In the genomic region with DNA sequence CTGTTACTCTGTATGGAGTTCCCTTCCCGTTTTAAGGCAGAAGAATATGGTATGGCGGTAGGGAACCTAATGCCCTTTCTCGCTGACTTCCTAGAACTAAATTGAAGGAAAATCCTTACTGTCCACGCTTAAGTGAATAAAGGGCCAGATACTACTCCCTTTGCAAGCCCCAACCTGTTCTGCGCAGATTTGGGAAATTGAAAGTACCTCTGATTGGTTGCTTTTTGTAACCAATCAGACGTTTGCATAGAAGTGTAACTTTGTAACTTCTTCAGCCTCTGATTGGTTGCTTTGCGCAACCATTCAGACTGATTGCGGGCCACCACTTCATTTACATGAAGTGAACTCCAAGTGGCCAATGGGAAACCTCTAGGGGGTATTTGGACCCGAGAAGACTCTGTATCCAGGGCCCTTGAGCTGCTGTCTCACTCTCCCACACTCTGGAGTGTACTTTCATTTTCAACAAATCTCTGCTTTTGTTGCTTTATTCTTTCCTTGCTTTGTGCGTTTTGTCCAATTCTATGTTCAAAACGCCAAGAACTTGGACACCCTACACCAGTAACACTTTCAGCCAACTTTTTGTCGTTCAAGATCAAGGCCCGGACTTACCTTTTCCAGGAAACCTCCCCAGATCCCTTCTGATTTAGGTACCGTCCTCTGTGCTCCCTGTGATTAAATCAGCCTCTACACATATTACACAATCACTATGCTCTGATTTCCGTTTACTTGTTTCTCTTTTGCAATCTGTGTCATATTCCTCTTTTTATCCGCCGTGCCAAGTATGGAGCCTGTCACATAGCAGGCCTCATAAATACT, we compare ENCODE assay signal across 8 cellular contexts. TPM values are rescaled to one million over a fixed set of nuclear protein-coding genes. Genes with fewer than 3 reads are reported as not detected.
DNase-seq lines count a peak whose midpoint lies in the region; ATAC-seq and TF ChIP-seq lines count a peak whose summit lies in the region.

No MANE protein-coding gene starts in this region.

- peaks cover 42% of the 10 kb centered on the region for H3K79me2 ChIP-seq in PC-9 (ENCODE audit: low read depth)

- DNase-seq in HAP-1 (ENCODE audit: low spot score in 2 of 2) (no peak), PC-9 (peak; percentile 49 to 92), esophagus squamous epithelium (lab: John Stamatoyannopoulos, UW) (no peak), NCI-H446 treated with DMSO at 0.1 percent for 48 hours (lab: John Stamatoyannopoulos, UW) (no peak)
- DNase-seq in activated CD4-positive, CD25-positive, alpha-beta regulatory T cell (lab: John Stamatoyannopoulos, UW) = no peak

- peaks cover 13% of the 10 kb centered on the region for H3F3A ChIP-seq in PC-9 (ENCODE audit: insufficient read depth, low read depth)

- no TSS peak for BruUV-seq in PC-9 (replicated peaks; lab: Mats Ljungman, UMichigan)

- H3K27ac ChIP-seq in PC-9 = peak overlapping the region; percentile 59
- H3K27ac ChIP-seq in esophagus squamous epithelium = peak overlapping the region in 2 of 4 donors; percentile 87 to 89
- no peak overlapping the region for H3K27ac ChIP-seq in rectal smooth muscle tissue (ENCODE audit: low read depth, low read length)

- H2AFZ ChIP-seq in PC-9 = peak overlapping the region; percentile 95

- no peak for TF ChIP-seq CTCF in PC-9 (conservative IDR thresholded peaks at IDR 0.05)
- no peak for TF ChIP-seq CTCF in esophagus squamous epithelium (IDR thresholded peaks at IDR 0.05)

- H3K4me3 ChIP-seq in HAP-1 = peak overlapping the region; percentile 78
- peak overlapping the region; percentile 98 for H3K4me3 ChIP-seq in PC-9
- H3K4me3 ChIP-seq in esophagus squamous epithelium = peak overlapping the region in 3 of 4 donors; percentile 84 to 96 (median 94)
- peak overlapping the region; percentile 89 for H3K4me3 ChIP-seq in rectal smooth muscle tissue (ENCODE audit: low read length)

- intact Hi-C loops in PC-9 (cut with micrococcal nuclease; ENCODE audit: unreplicated experiment) (loop anchor here (2.0 kb wide), 1 partner anchor 677 kb away; the partner anchor contains the start of gene UCHL1), esophagus squamous epithelium (cut with DNase I) (no loop called here)

- peak overlapping the region; percentile 93 for H3K4me2 ChIP-seq in PC-9

- H3K9ac ChIP-seq in rectal smooth muscle tissue (ENCODE audit: low read length) = no peak overlapping the region

- no peak for ATAC-seq in HG03521 (IDR thresholded peaks at IDR 0.05; ENCODE audit: unreplicated experiment)
- ATAC-seq in HG02623 (IDR thresholded peaks at IDR 0.05; ENCODE audit: unreplicated experiment) = no peak

- CTCF ChIA-PET in PC-9 (lab: Charles Lee) = no interaction called here

- H3K9me3 ChIP-seq in HAP-1 = no peaks in the 10 kb centered on the region
- H3K9me3 ChIP-seq in PC-9 (ENCODE audit: insufficient read depth, low read depth) = no peaks in the 10 kb centered on the region
- H3K9me3 ChIP-seq in esophagus squamous epithelium = no peaks in the 10 kb centered on the region

- peaks cover 13% of the 10 kb centered on the region for H3K36me3 ChIP-seq in HAP-1 (replicated peaks)
- peaks cover 11% of the 10 kb centered on the region for H3K36me3 ChIP-seq in PC-9 (ENCODE audit: low read depth)
- peaks cover 0 to 8% (median 0%) of the 10 kb centered on the region in 3 donors for H3K36me3 ChIP-seq in esophagus squamous epithelium
- peaks cover 2% of the 10 kb centered on the region for H3K36me3 ChIP-seq in rectal smooth muscle tissue (ENCODE audit: control insufficient read depth, insufficient read depth, low read length)

- H3K9me2 ChIP-seq in PC-9 (ENCODE audit: insufficient read depth) = no peaks in the 10 kb centered on the region

- POLR2A ChIA-PET in PC-9 (lab: Charles Lee; ENCODE audit: unreplicated experiment) = interaction anchor here (0.6 to 0.7 kb wide), 6 partner anchors 10 to 721 kb away, joined by 3 to 19 read pairs (median 6); no protein-coding TSS in a partner anchor

- in situ Hi-C loops in HAP-1 (cut with MboI; ENCODE audit: low sequenced_read_pairs) = no loop called here

- peaks cover 44% of the 10 kb centered on the region for H3K4me1 ChIP-seq in HAP-1
- peaks cover 38% of the 10 kb centered on the region for H3K4me1 ChIP-seq in PC-9 (replicated peaks; ENCODE audit: insufficient read depth)
- H3K4me1 ChIP-seq in esophagus squamous epithelium = peaks cover 9 to 44% (median 29%) of the 10 kb centered on the region in 3 donors
- H3K4me1 ChIP-seq in rectal smooth muscle tissue (ENCODE audit: control insufficient read depth, insufficient read depth, low read length) = peaks cover 6% of the 10 kb centered on the region

- H4K20me1 ChIP-seq in PC-9 (ENCODE audit: insufficient read depth) = peaks cover 10% of the 10 kb centered on the region

- no peak for TF ChIP-seq POLR2A in esophagus squamous epithelium (IDR thresholded peaks at IDR 0.05)

- H3K27me3 ChIP-seq in HAP-1 (ENCODE audit: low read depth) = no peaks in the 10 kb centered on the region
- no peaks in the 10 kb centered on the region for H3K27me3 ChIP-seq in PC-9 (ENCODE audit: insufficient read depth, low read depth)
- H3K27me3 ChIP-seq in esophagus squamous epithelium = no peaks in the 10 kb centered on the region
- H3K27me3 ChIP-seq in rectal smooth muscle tissue (ENCODE audit: control insufficient read depth, insufficient read depth, low read length) = no peaks in the 10 kb centered on the region

- 84 to 86% methylated on average over 16 to 17 of the region's 17 CpGs for WGBS in esophagus squamous epithelium, 2 donors

RNA-seq across cellular contexts. Expression of gene TMEM33, which starts 1.0 kb away (rescaled TPM):
- 62.3 and 65.0 TPM in 2 replicates for total RNA-seq in PC-9 (2021)
- 10 to 100 TPM; 37.6 to 69.0 (median 65.6) TPM for total RNA-seq in esophagus squamous epithelium

RNA-seq across cellular contexts. Expression of gene DCAF4L1, which starts 47.4 kb away (rescaled TPM):
- total RNA-seq in PC-9 (2021) (0.15 and 0.23 TPM in 2 replicates), esophagus squamous epithelium (under 1 TPM; under 0.01 to 0.38 (median 0.15) TPM)

RNA-seq across cellular contexts. Expression of gene SLC30A9, which starts 56.1 kb away (rescaled TPM):
- total RNA-seq in PC-9 (2021) (37.0 and 47.6 TPM in 2 replicates), esophagus squamous epithelium (10 to 100 TPM; 37.1 to 52.7 (median 46.4) TPM)

Comparison
In these comparisons a context has a peak if more than half of its experiments do, and no peak if none do; other contexts are left out.
1. DNase-seq: peak in PC-9 (2 of 2); none in HAP-1 (0 of 2), esophagus squamous epithelium (single experiment), activated CD4-positive, CD25-positive, alpha-beta regulatory T cell (0 of 4) and NCI-H446 treated with DMSO at 0.1 percent for 48 hours (single experiment).
2. Peak in every context shown above with its lines, with median percentiles within 50 percentile points of each other: H3K4me3 ChIP-seq.